10 cellular contexts compared by ENCODE assay signal in the genomic region with DNA sequence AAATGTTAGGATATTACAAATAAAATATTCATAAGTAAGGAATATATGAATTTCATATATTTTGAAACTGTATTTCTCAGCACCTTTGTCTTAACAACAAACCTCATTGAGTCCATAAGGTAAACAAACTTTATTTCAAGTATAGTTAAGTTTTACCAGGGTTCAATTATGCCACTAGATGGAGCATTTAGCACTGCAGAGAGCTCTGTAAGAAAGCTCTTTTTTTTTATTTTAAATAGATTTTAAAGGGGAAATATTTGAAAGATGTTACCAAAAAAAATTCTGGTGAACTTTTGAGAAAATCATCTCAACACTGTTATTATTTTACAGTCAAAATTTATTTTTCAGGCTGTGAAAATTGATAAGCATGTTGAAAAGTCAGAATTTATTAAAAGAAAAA.
DNase-seq lines count a peak whose midpoint lies in the region; ATAC-seq and TF ChIP-seq lines count a peak whose summit lies in the region.
"Had no signal": no experiment of that assay in that cellular context is flagged by ENCODE, and none has a peak within 500 bp of the region (broad histone marks: within the 10 kb centered on the region; RNA-seq: fewer than 3 reads in every experiment).

No MANE protein-coding gene starts in this region.

- H3K36me3 ChIP-seq in SU-DHL-6 (ENCODE audit: low read length) (no peaks in the 10 kb centered on the region), iPS-20b (ENCODE audit: insufficient read depth, low read depth, low read length) (no peaks in the 10 kb centered on the region), mucosa of descending colon (ENCODE audit: low read depth) (no peaks in the 10 kb centered on the region)

- H4K20me1 ChIP-seq in SU-DHL-6 (ENCODE audit: low read depth, low read length) = no peaks in the 10 kb centered on the region

- H3K27me3 ChIP-seq in AG04450 (ENCODE audit: control insufficient read depth, insufficient read depth, low read length) (no peaks in the 10 kb centered on the region), SU-DHL-6 (ENCODE audit: low read length) (no peaks in the 10 kb centered on the region), iPS-20b (ENCODE audit: insufficient read depth, low read length) (no peaks in the 10 kb centered on the region)

- DNase-seq in AG04450 (ENCODE audit: low read depth, low spot score) (no peak), HT1080 (ENCODE audit: low read depth) (peak; percentile 8), germinal center (ENCODE audit: low spot score) (no peak), mucosa of descending colon (no peak)
- no peak for DNase-seq in activated CD8-positive, alpha-beta memory T cell treated with anti-CD3 and anti-CD28 coated beads, Interleukin-2, amount 50 U/mL, for 48 hours
- DNase-seq: small intestine, substantia nigra had no signal

- peak; percentile 61 for TF ChIP-seq CTCF in AG04450 (IDR thresholded peaks at IDR 0.05; ENCODE audit: low read depth, low read length)
- peak; percentile 44 for TF ChIP-seq CTCF in SU-DHL-6 (IDR thresholded peaks at IDR 0.05; ENCODE audit: insufficient read depth, low read length, poor library complexity, severe bottlenecking)
- no peak for TF ChIP-seq CTCF in mucosa of descending colon (IDR thresholded peaks at IDR 0.05)

- POLR2A ChIA-PET in AG04450 (lab: Yijun Ruan, JAX) = no interaction called here

- H3K27ac ChIP-seq in AG04450 (ENCODE audit: low read depth, low read length) = no peak overlapping the region
- no peak overlapping the region for H3K27ac ChIP-seq in SU-DHL-6 (ENCODE audit: low read depth, low read length)
- H3K27ac ChIP-seq in iPS-20b (ENCODE audit: low read length) = no peak overlapping the region

- H3K9ac ChIP-seq in SU-DHL-6 (ENCODE audit: low read length) (no peak overlapping the region), iPS-20b (ENCODE audit: low read depth, low read length) (no peak overlapping the region)

- CTCF ChIA-PET in AG04450 (lab: Charles Lee) = interaction anchor here (0.7 kb wide), 1 partner anchor 83 kb away, joined by 3 read pairs; no protein-coding TSS in a partner anchor

- no peak overlapping the region for H2AFZ ChIP-seq in SU-DHL-6 (ENCODE audit: low read depth, low read length, severe bottlenecking)

- no peaks in the 10 kb centered on the region for H3K79me2 ChIP-seq in SU-DHL-6 (ENCODE audit: insufficient read depth, low read length)

- ATAC-seq in HG03457 (IDR thresholded peaks at IDR 0.05; ENCODE audit: unreplicated experiment) (no peak), mucosa of descending colon (no peak)

- H3F3A ChIP-seq in SU-DHL-6 (ENCODE audit: insufficient read depth) = no peaks in the 10 kb centered on the region

- no peak overlapping the region for H3K4me2 ChIP-seq in SU-DHL-6 (ENCODE audit: low read depth, low read length, poor library complexity, severe bottlenecking)

- H3K9me3 ChIP-seq in AG04450 (ENCODE audit: control insufficient read depth, insufficient read depth, low read length) (no peaks in the 10 kb centered on the region), SU-DHL-6 (ENCODE audit: insufficient read depth, low read length) (no peaks in the 10 kb centered on the region), iPS-20b (ENCODE audit: insufficient read depth, low read depth, low read length) (no peaks in the 10 kb centered on the region), mucosa of descending colon (peaks cover 9% of the 10 kb centered on the region)

- 0 out of 2 replicates have a peak, but pooled peaks cover 4% of the 10 kb centered on the region for H3K4me1 ChIP-seq in iPS-20b (ENCODE audit: insufficient read depth, low read length)
- no peaks in the 10 kb centered on the region for H3K4me1 ChIP-seq in mucosa of descending colon (ENCODE audit: low read depth)

- H3K4me3 ChIP-seq in AG04450 (ENCODE audit: low read depth, low read length) = no peak overlapping the region
- H3K4me3 ChIP-seq in SU-DHL-6 (ENCODE audit: insufficient read depth, low read length, poor library complexity, severe bottlenecking) = no peak overlapping the region
- peak overlapping the region; percentile 8; the same call in 1 of the 2 replicates for H3K4me3 ChIP-seq in iPS-20b (ENCODE audit: low read length)
- no peak overlapping the region for H3K4me3 ChIP-seq in mucosa of descending colon

- H3K9me2 ChIP-seq in SU-DHL-6 (replicated peaks; ENCODE audit: insufficient read depth, low read length) = no peaks in the 10 kb centered on the region

- intact Hi-C loops in mucosa of descending colon (cut with DNase I, micrococcal nuclease) = no loop called here
